Comparison of ENCODE assay signal across 19 cellular contexts in genomic region chr6:48542191-48542590, GRCh38.
"Had no signal": no experiment of that assay in that cellular context is flagged by ENCODE, and none has a peak within 500 bp of the region (broad histone marks: within the 10 kb centered on the region; RNA-seq: fewer than 3 reads in every experiment).

No MANE protein-coding gene starts in this region.

- H3K36me3 ChIP-seq: left lung, ovary, stomach had no signal

- FAIRE-seq: endothelial cell of umbilical vein, kidney had no signal

- H3K27ac ChIP-seq: body of pancreas, left lung, ovary, stomach, VCaP had no signal

- DNase-seq: activated CD4-positive, alpha-beta T cell treated with anti-CD3 and anti-CD28 coated beads for 1 hour; activated CD4-positive, alpha-beta T cell treated with anti-CD3 and anti-CD28 coated beads, Interleukin-2, amount 50 U/mL, for 4 hours; activated naive CD4-positive, alpha-beta T cell treated with anti-CD3 and anti-CD28 coated beads, Interleukin-2, amount 10 ng/mL, durations not matched to agents 7 days and 5 days; activated T-cell treated with anti-CD3 and anti-CD28 coated beads for 4 hours; amniotic stem cell; body of pancreas; effector CD8-positive, alpha-beta T cell; kidney; left lung; mammary epithelial cell; naive thymus-derived CD4-positive, alpha-beta T cell; ovary; stimulated activated CD4-positive, alpha-beta T cell treated with anti-CD3 and anti-CD28 coated beads, Interleukin-1b, Interleukin-23, amount 100 ng/mL, for 48 hours; stomach; T-cell had no signal

- H3K9me3 ChIP-seq: body of pancreas, ovary, stomach had no signal

- H3K4me3 ChIP-seq: body of pancreas, left lung, ovary, stomach had no signal

- ATAC-seq: activated T-helper 17 cell treated with anti-CD3 and anti-CD28 coated beads, Interleukin-2, amount 50 U/mL, for 72 hours; body of pancreas; left lung; naive thymus-derived CD4-positive, alpha-beta T cell; sciatic nerve; T-cell had no signal

- H3K27me3 ChIP-seq: body of pancreas, left lung, ovary, stomach had no signal

- H3K4me1 ChIP-seq: body of pancreas, left lung, stomach had no signal
